In the genomic region with DNA sequence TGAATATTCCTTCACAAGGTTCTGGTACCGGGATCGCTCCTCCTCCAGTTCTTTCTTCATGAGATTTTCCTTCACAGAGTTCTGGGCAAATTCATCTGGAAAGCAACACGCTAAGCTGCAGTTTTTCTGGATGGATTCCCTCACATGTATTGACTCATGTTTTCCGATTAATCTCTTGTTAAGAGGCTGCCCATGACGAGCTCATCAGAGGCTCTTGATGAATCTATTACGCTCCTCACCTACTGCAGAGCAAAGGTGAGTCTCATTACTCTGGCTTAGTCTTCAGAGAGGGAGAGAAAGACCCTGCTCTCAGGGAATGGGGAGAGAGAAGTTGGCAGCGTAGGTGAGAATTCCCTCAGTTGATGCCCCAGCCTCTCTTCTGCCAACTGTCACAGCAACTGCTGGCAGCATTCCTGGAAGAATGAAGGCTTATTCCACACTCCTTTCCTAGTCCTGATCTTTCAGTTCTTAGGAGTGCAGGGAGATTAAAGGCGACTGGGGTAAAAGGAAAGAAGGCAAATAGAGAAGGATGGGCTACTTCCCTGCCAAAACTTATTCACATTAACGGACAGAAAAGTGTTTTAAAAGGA, we compare ENCODE assay signal across 18 cellular contexts.
DNase-seq lines count a peak whose midpoint lies in the region; ATAC-seq and TF ChIP-seq lines count a peak whose summit lies in the region.
"Had no signal": no experiment of that assay in that cellular context is flagged by ENCODE, and none has a peak within 500 bp of the region (broad histone marks: within the 10 kb centered on the region; RNA-seq: fewer than 3 reads in every experiment).

No MANE protein-coding gene starts in this region.

- peak; percentile 41 for DNase-seq in DMS 273 (lab: John Stamatoyannopoulos, UW; ENCODE audit: unreplicated experiment)
- peak; percentile 15 to 57 for DNase-seq in NCI-H446 (lab: John Stamatoyannopoulos, UW)
- no peak for DNase-seq in epithelial cell of prostate (ENCODE audit: low read depth, low spot score)
- DNase-seq in lower lobe of right lung, result no peak
- DNase-seq in germinal center (ENCODE audit: low spot score), result no peak
- no peak for DNase-seq in HK-2 (ENCODE audit: unreplicated experiment)
- no peak for DNase-seq in NCI-H526 (lab: John Stamatoyannopoulos, UW)
- DNase-seq in epidermal melanocyte (ENCODE audit: insufficient read length, low spot score), result no peak
- DNase-seq: AML-193; H9; NCI-H1694 treated with DMSO at 0.1 percent for 48 hours; NCI-H2107; NCI-H2227 treated with DMSO at 0.1 percent for 48 hours; NCI-H526 treated with DMSO at 0.1 percent for 48 hours; NK-92 treated with Interleukin-12 subunit alpha and Interleukin-12 subunit beta, amount 100 ng/mL, for 24 hours; OCI-M1; SIG-M5 had no signal

- no peak for ATAC-seq in lower lobe of right lung

- H3K4me3 ChIP-seq in lower lobe of right lung, result no peak overlapping the region

- no peaks in the 10 kb centered on the region for H3K4me1 ChIP-seq in lower lobe of right lung

- peaks cover 3% of the 10 kb centered on the region for H3K36me3 ChIP-seq in lower lobe of right lung

- TF ChIP-seq CTCF in lower lobe of right lung (IDR thresholded peaks at IDR 0.05), result no peak

- intact Hi-C loops in lower lobe of right lung (cut with DNase I), result no loop called here

- no peaks in the 10 kb centered on the region for H3K27me3 ChIP-seq in lower lobe of right lung (ENCODE audit: low read depth)

- H3K27ac ChIP-seq in epithelial cell of prostate (peak overlapping the region; percentile 78), lower lobe of right lung (peak overlapping the region; percentile 48)
- H3K27ac ChIP-seq: HL-60 had no signal

- no peaks in the 10 kb centered on the region for H3K9me3 ChIP-seq in lower lobe of right lung

Comparison
In these comparisons a context has a peak if more than half of its experiments do, and no peak if none do; other contexts are left out.
1. DNase-seq: peak in DMS 273 (single experiment) and NCI-H446 (2 of 2); none in epithelial cell of prostate (single experiment), lower lobe of right lung (single experiment), germinal center (single experiment), HK-2 (single experiment), NCI-H526 (0 of 2) and epidermal melanocyte (single experiment).